Comparison of ENCODE assay signal across 2 cellular contexts in the genomic region with DNA sequence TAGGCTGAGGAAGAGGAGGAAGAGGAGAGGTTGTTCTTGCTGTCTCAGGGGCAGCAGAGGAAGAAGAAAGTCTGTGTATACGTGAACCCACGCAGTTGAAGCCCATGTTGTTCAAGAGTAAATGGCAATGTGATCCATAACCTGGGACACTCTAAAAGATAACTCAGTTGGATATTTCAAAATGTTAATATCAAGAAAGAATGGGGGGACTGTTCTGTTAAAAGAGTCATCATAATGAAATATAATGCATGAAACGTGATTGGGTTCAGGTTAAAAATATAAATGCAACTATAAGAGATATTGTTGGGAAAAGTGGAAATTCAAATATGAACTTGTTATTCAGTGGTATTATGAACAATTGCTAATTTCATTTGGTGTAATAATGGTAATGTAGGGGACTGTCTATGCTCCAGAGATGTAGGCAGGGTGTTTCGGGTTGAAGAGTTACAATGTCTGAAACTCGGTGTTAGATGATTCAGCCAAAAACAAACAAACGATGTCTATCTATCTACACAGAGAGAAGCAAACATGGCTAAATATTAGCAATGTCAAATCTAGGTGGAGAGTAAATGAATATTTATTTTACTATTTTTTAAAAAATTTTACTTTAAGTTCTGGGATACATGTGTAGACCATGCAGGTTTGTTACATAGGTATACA.
A peak's percentile ranks its signal among the peaks of the same experiment; 100 is the strongest.
TF ChIP-seq lines count a peak whose summit lies in the region.

No MANE protein-coding gene starts in this region.

TF ChIP-seq in A549, 52 proteins besides CTCF, POLR2A, EP300 and RAD21:
- peak; percentile 38 for TF ChIP-seq FOSL2 (IDR thresholded peaks at IDR 0.05)
- peak; percentile 55 for TF ChIP-seq FOSL2 (CRISPR knock-in tag; IDR thresholded peaks at IDR 0.05)
- no peak for TF ChIP-seq TP53 (CRISPR knock-in tag; IDR thresholded peaks at IDR 0.05)

TF ChIP-seq in HepG2, 621 proteins besides CTCF, POLR2A, EP300 and RAD21 (continues in another document):
- TF ChIP-seq THYN1 (CRISPR knock-in tag; IDR thresholded peaks at IDR 0.05; ENCODE audit: borderline replicate concordance, low read depth), result no peak
- TF ChIP-seq RFX1 (IDR thresholded peaks at IDR 0.05), result no peak
- peak; percentile 51 for TF ChIP-seq RARA (CRISPR knock-in tag; IDR thresholded peaks at IDR 0.05)
- TF ChIP-seq TMF1 (CRISPR knock-in tag; IDR thresholded peaks at IDR 0.05; ENCODE audit: low read depth), result no peak
- TF ChIP-seq RCOR2 (CRISPR knock-in tag; IDR thresholded peaks at IDR 0.05), result peak; percentile 17; the same call in 1 of the 2 replicates
- no peak for TF ChIP-seq GATA4 (IDR thresholded peaks at IDR 0.05; ENCODE audit: borderline replicate concordance, low read depth)
- peak; percentile 40; the same call in 1 of the 2 replicates for TF ChIP-seq TBX3 (IDR thresholded peaks at IDR 0.05; ENCODE audit: borderline replicate concordance)
- no peak for TF ChIP-seq GLMP (CRISPR knock-in tag; IDR thresholded peaks at IDR 0.05; ENCODE audit: borderline replicate concordance)
- TF ChIP-seq ZNF343 (CRISPR knock-in tag; IDR thresholded peaks at IDR 0.05), result no peak
- no peak for TF ChIP-seq ZNF652 (CRISPR knock-in tag; IDR thresholded peaks at IDR 0.05; ENCODE audit: borderline replicate concordance, low read depth)
- peak; percentile 32; the same call in 1 of the 2 replicates for TF ChIP-seq ZSCAN9 (CRISPR knock-in tag; IDR thresholded peaks at IDR 0.05; ENCODE audit: borderline replicate concordance)
- no peak for TF ChIP-seq NR2F6 (IDR thresholded peaks at IDR 0.05)
- TF ChIP-seq NR2F6 (CRISPR knock-in tag; IDR thresholded peaks at IDR 0.05), result 0 out of 2 replicates have a peak, but pooled peaks have one; percentile 17
- TF ChIP-seq KLF9 (CRISPR knock-in tag; IDR thresholded peaks at IDR 0.05; ENCODE audit: low read depth), result 0 out of 2 replicates have a peak, but pooled peaks have one; percentile 32
- TF ChIP-seq FOSL1 (CRISPR knock-in tag; IDR thresholded peaks at IDR 0.05; ENCODE audit: borderline replicate concordance), result peak; percentile 82; the same call in 1 of the 2 replicates
- peak; percentile 34; the same call in 1 of the 2 replicates for TF ChIP-seq THAP11 (CRISPR knock-in tag; IDR thresholded peaks at IDR 0.05)
- TF ChIP-seq NFE2 (CRISPR knock-in tag; IDR thresholded peaks at IDR 0.05), result peak; percentile 18; the same call in 1 of the 2 replicates
- 0 out of 2 replicates have a peak, but pooled peaks have one; percentile 52 for TF ChIP-seq ZNF33A (CRISPR knock-in tag; IDR thresholded peaks at IDR 0.05; ENCODE audit: borderline replicate concordance)
- TF ChIP-seq ZNF572 (CRISPR knock-in tag; IDR thresholded peaks at IDR 0.05), result no peak
- TF ChIP-seq NONO (IDR thresholded peaks at IDR 0.05), result no peak
- no peak for TF ChIP-seq NONO (CRISPR knock-in tag; conservative IDR thresholded peaks at IDR 0.05)
- TF ChIP-seq NFRKB (IDR thresholded peaks at IDR 0.05), result no peak
- TF ChIP-seq ZNF670 (CRISPR knock-in tag; IDR thresholded peaks at IDR 0.05; ENCODE audit: borderline replicate concordance), result no peak
- TF ChIP-seq ZNF768 (CRISPR knock-in tag; IDR thresholded peaks at IDR 0.05), result no peak
- TF ChIP-seq HBP1 (CRISPR knock-in tag; IDR thresholded peaks at IDR 0.05; ENCODE audit: low read depth), result no peak
- peak; percentile 72; the same call in 1 of the 2 replicates for TF ChIP-seq SOX5 (CRISPR knock-in tag; IDR thresholded peaks at IDR 0.05; ENCODE audit: borderline replicate concordance)
- TF ChIP-seq ATF3 (CRISPR knock-in tag; IDR thresholded peaks at IDR 0.05), result peak; percentile 64; the same call in 1 of the 2 replicates
- TF ChIP-seq, protein P1, sequence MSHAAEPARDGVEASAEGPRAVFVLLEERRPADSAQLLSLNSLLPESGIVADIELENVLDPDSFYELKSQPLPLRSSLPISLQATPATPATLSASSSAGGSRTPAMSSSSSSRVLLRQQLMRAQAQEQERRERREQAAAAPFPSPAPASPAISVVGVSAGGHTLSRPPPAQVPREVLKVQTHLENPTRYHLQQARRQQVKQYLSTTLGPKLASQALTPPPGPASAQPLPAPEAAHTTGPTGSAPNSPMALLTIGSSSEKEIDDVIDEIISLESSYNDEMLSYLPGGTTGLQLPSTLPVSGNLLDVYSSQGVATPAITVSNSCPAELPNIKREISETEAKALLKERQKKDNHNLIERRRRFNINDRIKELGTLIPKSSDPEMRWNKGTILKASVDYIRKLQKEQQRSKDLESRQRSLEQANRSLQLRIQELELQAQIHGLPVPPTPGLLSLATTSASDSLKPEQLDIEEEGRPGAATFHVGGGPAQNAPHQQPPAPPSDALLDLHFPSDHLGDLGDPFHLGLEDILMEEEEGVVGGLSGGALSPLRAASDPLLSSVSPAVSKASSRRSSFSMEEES (CRISPR knock-in tag; IDR thresholded peaks at IDR 0.05), result no peak
- no peak for TF ChIP-seq FOXA1 (IDR thresholded peaks at IDR 0.05)
- TF ChIP-seq FOXA1 (CRISPR knock-in tag; IDR thresholded peaks at IDR 0.05), result peak; percentile 62; the same call in 1 of the 2 replicates
- no peak for TF ChIP-seq AHR (CRISPR knock-in tag; IDR thresholded peaks at IDR 0.05)
- no peak for TF ChIP-seq ZNF839 (CRISPR knock-in tag; IDR thresholded peaks at IDR 0.05; ENCODE audit: borderline replicate concordance)
- TF ChIP-seq NFIB (CRISPR knock-in tag; IDR thresholded peaks at IDR 0.05; ENCODE audit: borderline replicate concordance), result no peak
- peak; percentile 27; the same call in 1 of the 2 replicates for TF ChIP-seq NFIC (IDR thresholded peaks at IDR 0.05; ENCODE audit: low read length)
- TF ChIP-seq LCORL (IDR thresholded peaks at IDR 0.05), result no peak
- peak; percentile 56 for TF ChIP-seq LCORL (CRISPR knock-in tag; IDR thresholded peaks at IDR 0.05)
- TF ChIP-seq ZNF430 (CRISPR knock-in tag; IDR thresholded peaks at IDR 0.05), result no peak
- 0 out of 2 replicates have a peak, but pooled peaks have one; percentile 47 for TF ChIP-seq ZNF614 (CRISPR knock-in tag; IDR thresholded peaks at IDR 0.05; ENCODE audit: borderline replicate concordance)
- 0 out of 2 replicates have a peak, but pooled peaks have one; percentile 36 for TF ChIP-seq ZNF644 (CRISPR knock-in tag; IDR thresholded peaks at IDR 0.05; ENCODE audit: low read depth)
- TF ChIP-seq ZNF180 (CRISPR knock-in tag; IDR thresholded peaks at IDR 0.05; ENCODE audit: borderline replicate concordance, low read depth), result no peak
- TF ChIP-seq ELF3 (CRISPR knock-in tag; IDR thresholded peaks at IDR 0.05), result peak; percentile 34; the same call in 1 of the 2 replicates
- no peak for TF ChIP-seq HES4 (CRISPR knock-in tag; IDR thresholded peaks at IDR 0.05; ENCODE audit: borderline replicate concordance)
- no peak for TF ChIP-seq TIGD3 (CRISPR knock-in tag; IDR thresholded peaks at IDR 0.05; ENCODE audit: borderline replicate concordance)
- TF ChIP-seq SOX13 (IDR thresholded peaks at IDR 0.05), result no peak
- TF ChIP-seq SOX13 (CRISPR knock-in tag; conservative IDR thresholded peaks at IDR 0.05 in 1 of 2, IDR thresholded peaks at IDR 0.05 in 1 of 2), result peak in 1 of 2 experiments; percentile 75; a peak in 2 of 4 replicates
- TF ChIP-seq JUND (CRISPR knock-in tag; IDR thresholded peaks at IDR 0.05), result peak; percentile 83
- no peak for TF ChIP-seq ZNF33B (CRISPR knock-in tag; IDR thresholded peaks at IDR 0.05)
- TF ChIP-seq PHF8 (CRISPR knock-in tag; IDR thresholded peaks at IDR 0.05), result no peak
- TF ChIP-seq BCL6 (CRISPR knock-in tag; IDR thresholded peaks at IDR 0.05), result peak; percentile 60
- TF ChIP-seq ZNF20 (CRISPR knock-in tag; IDR thresholded peaks at IDR 0.05), result no peak
- TF ChIP-seq RXRB (CRISPR knock-in tag; IDR thresholded peaks at IDR 0.05; ENCODE audit: borderline replicate concordance), result peak; percentile 44; the same call in 1 of the 2 replicates
- no peak for TF ChIP-seq GMEB1 (CRISPR knock-in tag; IDR thresholded peaks at IDR 0.05; ENCODE audit: borderline replicate concordance)
- TF ChIP-seq, protein P2, sequence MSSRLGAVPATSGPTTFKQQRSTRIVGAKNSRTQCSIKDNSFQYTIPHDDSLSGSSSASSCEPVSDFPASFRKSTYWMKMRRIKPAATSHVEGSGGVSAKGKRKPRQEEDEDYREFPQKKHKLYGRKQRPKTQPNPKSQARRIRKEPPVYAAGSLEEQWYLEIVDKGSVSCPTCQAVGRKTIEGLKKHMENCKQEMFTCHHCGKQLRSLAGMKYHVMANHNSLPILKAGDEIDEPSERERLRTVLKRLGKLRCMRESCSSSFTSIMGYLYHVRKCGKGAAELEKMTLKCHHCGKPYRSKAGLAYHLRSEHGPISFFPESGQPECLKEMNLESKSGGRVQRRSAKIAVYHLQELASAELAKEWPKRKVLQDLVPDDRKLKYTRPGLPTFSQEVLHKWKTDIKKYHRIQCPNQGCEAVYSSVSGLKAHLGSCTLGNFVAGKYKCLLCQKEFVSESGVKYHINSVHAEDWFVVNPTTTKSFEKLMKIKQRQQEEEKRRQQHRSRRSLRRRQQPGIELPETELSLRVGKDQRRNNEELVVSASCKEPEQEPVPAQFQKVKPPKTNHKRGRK (CRISPR knock-in tag; IDR thresholded peaks at IDR 0.05), result no peak
- TF ChIP-seq, protein P3, sequence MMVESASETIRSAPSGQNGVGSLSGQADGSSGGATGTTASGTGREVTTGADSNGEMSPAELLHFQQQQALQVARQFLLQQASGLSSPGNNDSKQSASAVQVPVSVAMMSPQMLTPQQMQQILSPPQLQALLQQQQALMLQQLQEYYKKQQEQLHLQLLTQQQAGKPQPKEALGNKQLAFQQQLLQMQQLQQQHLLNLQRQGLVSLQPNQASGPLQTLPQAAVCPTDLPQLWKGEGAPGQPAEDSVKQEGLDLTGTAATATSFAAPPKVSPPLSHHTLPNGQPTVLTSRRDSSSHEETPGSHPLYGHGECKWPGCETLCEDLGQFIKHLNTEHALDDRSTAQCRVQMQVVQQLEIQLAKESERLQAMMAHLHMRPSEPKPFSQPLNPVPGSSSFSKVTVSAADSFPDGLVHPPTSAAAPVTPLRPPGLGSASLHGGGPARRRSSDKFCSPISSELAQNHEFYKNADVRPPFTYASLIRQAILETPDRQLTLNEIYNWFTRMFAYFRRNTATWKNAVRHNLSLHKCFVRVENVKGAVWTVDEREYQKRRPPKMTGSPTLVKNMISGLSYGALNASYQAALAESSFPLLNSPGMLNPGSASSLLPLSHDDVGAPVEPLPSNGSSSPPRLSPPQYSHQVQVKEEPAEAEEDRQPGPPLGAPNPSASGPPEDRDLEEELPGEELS (CRISPR knock-in tag; IDR thresholded peaks at IDR 0.05), result peak; percentile 79
- TF ChIP-seq IRF2 (CRISPR knock-in tag; IDR thresholded peaks at IDR 0.05), result no peak
- peak; percentile 21; the same call in 1 of the 2 replicates for TF ChIP-seq HNF4A (CRISPR knock-in tag; IDR thresholded peaks at IDR 0.05)
- no peak for TF ChIP-seq ZNF788 (CRISPR knock-in tag; IDR thresholded peaks at IDR 0.05; ENCODE audit: borderline replicate concordance)
- TF ChIP-seq ZNF782 (CRISPR knock-in tag; IDR thresholded peaks at IDR 0.05; ENCODE audit: borderline replicate concordance), result no peak
- TF ChIP-seq KMT2A (CRISPR knock-in tag; IDR thresholded peaks at IDR 0.05), result no peak
- TF ChIP-seq ZKSCAN5 (CRISPR knock-in tag; IDR thresholded peaks at IDR 0.05), result no peak
- no peak for TF ChIP-seq ZNF331 (CRISPR knock-in tag; IDR thresholded peaks at IDR 0.05)
